Comparison of ENCODE assay signal across 36 cellular contexts in the genomic region with DNA sequence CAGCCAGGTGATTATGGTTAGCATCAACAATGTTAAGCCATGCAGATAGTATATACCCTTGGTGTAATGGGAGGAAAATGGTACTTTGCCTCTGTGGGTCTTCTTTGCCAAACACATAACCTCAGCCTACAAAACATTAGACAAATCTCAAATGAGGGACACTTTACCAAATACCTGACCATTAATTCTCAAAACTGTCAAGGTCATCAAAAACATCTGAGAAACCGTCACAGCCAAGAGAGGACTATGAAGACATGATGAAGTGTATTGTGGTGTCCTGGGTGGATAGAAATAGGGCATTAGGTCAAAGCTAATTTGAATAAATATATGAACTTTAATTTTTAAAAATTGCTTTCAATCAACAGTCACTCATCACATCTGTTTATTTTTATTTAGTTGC.
"Had no signal": no experiment of that assay in that cellular context is flagged by ENCODE, and none has a peak within 500 bp of the region (broad histone marks: within the 10 kb centered on the region; RNA-seq: fewer than 3 reads in every experiment).

No MANE protein-coding gene starts in this region.

- DNase-seq: activated B cell treated with CpG ODN at 0.5 μM for 24 hours; activated CD4-positive, alpha-beta memory T cell treated with anti-CD3 and anti-CD28 coated beads for 36 hours; activated CD4-positive, alpha-beta T cell treated with anti-CD3 and anti-CD28 coated beads for 4 hours; activated CD4-positive, alpha-beta T cell treated with anti-CD3 and anti-CD28 coated beads, Interleukin-2, amount 10 ng/mL, durations not matched to agents 24 days and 14 days; activated CD4-positive, alpha-beta T cell treated with anti-CD3 and anti-CD28 coated beads, Interleukin-2, amount 50 U/mL, for 1 hour; activated CD4-positive, alpha-beta T cell treated with anti-CD3 and anti-CD28 coated beads, Interleukin-2, amount 50 U/mL, for 4 hours; activated CD4-positive, CD25-positive, alpha-beta regulatory T cell treated with anti-CD3 and anti-CD28 coated beads, Interleukin-2, amount 50 U/mL, for 72 hours; activated CD8-positive, alpha-beta memory T cell treated with anti-CD3 and anti-CD28 coated beads, Interleukin-2, amount 50 U/mL, for 4 hours; activated CD8-positive, alpha-beta T cell treated with anti-CD3 and anti-CD28 coated beads for 36 hours; activated effector memory CD4-positive, alpha-beta T cell treated with anti-CD3 and anti-CD28 coated beads, Interleukin-2, amount 50 U/mL, for 16 hours; activated gamma-delta T cell treated with Interleukin-2 at 50 U/mL for 16 hours; activated naive CD4-positive, alpha-beta T cell; activated naive CD4-positive, alpha-beta T cell treated with anti-CD3 and anti-CD28 coated beads for 36 hours; activated naive CD4-positive, alpha-beta T cell treated with anti-CD3 and anti-CD28 coated beads, Interleukin-2, amount 50 U/mL, for 16 hours; activated naive CD8-positive, alpha-beta T cell treated with anti-CD3 and anti-CD28 coated beads for 36 hours; activated T-cell treated with anti-CD3 and anti-CD28 coated beads for 4 hours; activated T-cell treated with anti-CD3 and anti-CD28 coated beads, Interleukin-2, amount 50 U/mL, for 1 hour; activated T-cell treated with anti-CD3 and anti-CD28 coated beads, Interleukin-2, amount 50 U/mL, for 4 hours; activated T-cell treated with anti-CD3 and anti-CD28 coated beads, Interleukin-2, amount 50 U/mL, for 72 hours; adrenal gland; amniotic stem cell; aorta; body of pancreas; brain microvascular endothelial cell; caudate nucleus; cerebellar nuclear complex; T-helper 1 cell; T-helper 2 cell; T-helper 9 cell had no signal

- H3K27ac ChIP-seq: adrenal gland, body of pancreas, brain microvascular endothelial cell, cardiac muscle cell, VCaP had no signal

- H3K9me3 ChIP-seq: adrenal gland, body of pancreas had no signal

- H3K27me3 ChIP-seq: adrenal gland, body of pancreas, brain microvascular endothelial cell, cardiac muscle cell had no signal

- H3K4me3 ChIP-seq: adrenal gland, body of pancreas, cardiac muscle cell had no signal

- ATAC-seq: activated CD8-positive, alpha-beta T cell treated with anti-CD3 and anti-CD28 coated beads for 36 hours; activated naive CD4-positive, alpha-beta T cell treated with anti-CD3 and anti-CD28 coated beads, Interleukin-2, amount 50 U/mL, for 72 hours; activated T-cell treated with anti-CD3 and anti-CD28 coated beads, Interleukin-2, amount 50 U/mL, for 4 hours; activated T-cell treated with anti-CD3 and anti-CD28 coated beads, Interleukin-2, amount 50 U/mL, for 72 hours; activated T-helper 17 cell treated with anti-CD3 and anti-CD28 coated beads, Interleukin-2, amount 50 U/mL, for 72 hours; body of pancreas had no signal

- FAIRE-seq: astrocyte, bronchial epithelial cell, TTC549 had no signal

- H3K36me3 ChIP-seq: adrenal gland, brain microvascular endothelial cell, cardiac muscle cell had no signal

- H3K4me1 ChIP-seq: adrenal gland, body of pancreas had no signal
